Comparison of ENCODE assay signal across 8 cellular contexts in genomic region chr15:99564221-99565030, GRCh38. TPM values are rescaled to one million over a fixed set of nuclear protein-coding genes. Genes with fewer than 3 reads are reported as not detected.
DNase-seq lines count a peak whose midpoint lies in the region; ATAC-seq and TF ChIP-seq lines count a peak whose summit lies in the region.

No MANE protein-coding gene starts in this region.

- H2AFZ ChIP-seq in SK-N-SH (ENCODE audit: low read depth): peak overlapping the region; percentile 93; the same call in 1 of the 2 replicates

- peaks cover 16% of the 10 kb centered on the region for H3K27me3 Mint-ChIP-seq in neural crest cell (ENCODE audit: low read depth)

- POLR2A ChIA-PET in SK-N-SH (lab: Yijun Ruan, JAX): interaction anchor here (1.2 kb wide), 1 partner anchor 57 kb away, joined by 3 read pairs; no protein-coding TSS in a partner anchor

- no peak for TF ChIP-seq RAD21 in SK-N-SH (IDR thresholded peaks at IDR 0.05; ENCODE audit: low read length)

- peaks cover 27% of the 10 kb centered on the region for H4K20me1 ChIP-seq in SK-N-SH (ENCODE audit: insufficient read depth)

- peaks cover 37% of the 10 kb centered on the region for H3K4me1 Mint-ChIP-seq in neural crest cell

- no peaks in the 10 kb centered on the region for H3K27me3 ChIP-seq in SK-N-SH (ENCODE audit: insufficient read depth)
- no peaks in the 10 kb centered on the region; the same call in 1 of the 2 replicates for H3K27me3 ChIP-seq in H7 (ENCODE audit: control insufficient read depth, insufficient read depth, low read length)

- H3K4me3 ChIP-seq in SK-N-SH (ENCODE audit: low read depth in 2 of 2, low read length in 1 of 2) (peak overlapping the region in 1 of 2 experiments; percentile 91; a peak in 2 of 4 replicates), H7 (ENCODE audit: insufficient read depth, low read depth, low read length) (peak overlapping the region; percentile 78), foreskin fibroblast (ENCODE audit: low read depth in 1 of 2, low read length in 2 of 2) (peak overlapping the region; percentile 26 to 37)

- TF ChIP-seq CTCF in SK-N-SH (IDR thresholded peaks at IDR 0.05) (no peak), VCaP (conservative IDR thresholded peaks at IDR 0.05) (no peak), foreskin fibroblast (IDR thresholded peaks at IDR 0.05; ENCODE audit: low read depth, low read length) (no peak), neural crest cell (conservative IDR thresholded peaks at IDR 0.05) (no peak)

- 90% methylated on average over 11 of the region's 11 CpGs for WGBS in SK-N-SH (ENCODE audit: low lambda C conversion rate)

- H3K9me3 ChIP-seq in SK-N-SH: no peaks in the 10 kb centered on the region

- peaks cover 12% of the 10 kb centered on the region for H3F3A ChIP-seq in SK-N-SH (replicated peaks; ENCODE audit: insufficient read depth)

- H3K36me3 Mint-ChIP-seq in neural crest cell (ENCODE audit: low read depth): no peaks in the 10 kb centered on the region

- H3K4me3 Mint-ChIP-seq in neural crest cell: peak overlapping the region; percentile 86

- no peak overlapping the region; the same call in 1 of the 2 replicates for H3K9ac ChIP-seq in SK-N-SH

- H3K27ac ChIP-seq in SK-N-SH (ENCODE audit: low read depth in 2 of 2, low read length in 1 of 2): peak overlapping the region in 1 of 2 experiments; percentile 16; a peak in 1 of 4 replicates
- peak overlapping the region; percentile 97 for H3K27ac ChIP-seq in VCaP

- no peak for TF ChIP-seq EP300 in SK-N-SH (IDR thresholded peaks at IDR 0.05; ENCODE audit: borderline replicate concordance in 1 of 2, low read depth in 1 of 2, low read length in 1 of 2)

- DNase-seq in SK-N-SH: no peak
- peak; percentile 22 for DNase-seq in H7
- DNase-seq in M059J (ENCODE audit: low read depth): peak; percentile 51
- peak; percentile 44 to 68 for DNase-seq in foreskin fibroblast
- DNase-seq in neural crest cell (ENCODE audit: low read depth, low spot score): no peak
- no peak for DNase-seq in OCI-M2 (lab: John Stamatoyannopoulos, UW; ENCODE audit: unreplicated experiment)

- H3K36me3 ChIP-seq in SK-N-SH (replicated peaks in 1 of 2; ENCODE audit: control insufficient read depth in 1 of 2, insufficient read depth in 2 of 2, low read length in 1 of 2) (no peaks in the 10 kb centered on the region), H7 (replicated peaks; ENCODE audit: control insufficient read depth, insufficient read depth, low read length) (no peaks in the 10 kb centered on the region)

- H3K9me2 ChIP-seq in SK-N-SH: no peaks in the 10 kb centered on the region

- no peak for ATAC-seq in SK-N-SH treated with all-trans-retinoic acid at 6 μM for 48 hours

- CTCF ChIA-PET in SK-N-SH (lab: Yijun Ruan, JAX): interaction anchor here (1.8 kb wide), 1 partner anchor 140 kb away, joined by 4 read pairs; no protein-coding TSS in a partner anchor

- no peaks in the 10 kb centered on the region for H3K9me3 Mint-ChIP-seq in neural crest cell

- H3K27ac Mint-ChIP-seq in neural crest cell (ENCODE audit: unreplicated experiment): no peak overlapping the region

- peak overlapping the region; percentile 63; the same call in 1 of the 2 replicates for H3K4me2 ChIP-seq in SK-N-SH

- H3K4me1 ChIP-seq in SK-N-SH (ENCODE audit: control insufficient read depth in 1 of 2, insufficient read depth in 2 of 2, low read depth in 1 of 2, low read length in 1 of 2): peaks cover 8 to 19% of the 10 kb centered on the region in 2 experiments; a peak in 3 of 4 replicates

- peaks cover 31% of the 10 kb centered on the region for H3K79me2 ChIP-seq in SK-N-SH (ENCODE audit: insufficient read depth)

TF ChIP-seq in SK-N-SH, 30 proteins besides CTCF, POLR2A, EP300 and RAD21 (continues in another document):
- TF ChIP-seq NFIC (IDR thresholded peaks at IDR 0.05; ENCODE audit: borderline replicate concordance) (no peak), FOXJ3 (CRISPR knock-in tag; IDR thresholded peaks at IDR 0.05) (no peak), REST (IDR thresholded peaks at IDR 0.05; ENCODE audit: low read depth, low read length) (no peak), MAX (IDR thresholded peaks at IDR 0.05; ENCODE audit: low read depth) (no peak), NRF1 (IDR thresholded peaks at IDR 0.05; ENCODE audit: low read depth, low read length) (no peak), GATA2 (CRISPR knock-in tag; IDR thresholded peaks at IDR 0.05) (no peak), TEAD4 (IDR thresholded peaks at IDR 0.05; ENCODE audit: borderline replicate concordance, insufficient read depth) (no peak), RCOR1 (IDR thresholded peaks at IDR 0.05; ENCODE audit: low read length) (no peak)

TF ChIP-seq in SK-N-SH treated with all-trans-retinoic acid at 6 μM for 48 hours, 23 proteins besides CTCF, POLR2A, EP300 and RAD21:
- no peak for TF ChIP-seq ZNF70 (CRISPR knock-in tag; IDR thresholded peaks at IDR 0.05)
- no peak for TF ChIP-seq CSRNP3 (CRISPR knock-in tag; IDR thresholded peaks at IDR 0.05)
- TF ChIP-seq BACH2 (CRISPR knock-in tag; IDR thresholded peaks at IDR 0.05; ENCODE audit: borderline replicate concordance): no peak
- no peak for TF ChIP-seq TSHZ2 (CRISPR knock-in tag; IDR thresholded peaks at IDR 0.05)
- no peak for TF ChIP-seq TOX (CRISPR knock-in tag; IDR thresholded peaks at IDR 0.05; ENCODE audit: borderline replicate concordance)
- no peak for TF ChIP-seq OSR1 (CRISPR knock-in tag; IDR thresholded peaks at IDR 0.05)
- TF ChIP-seq RARB (CRISPR knock-in tag; IDR thresholded peaks at IDR 0.05): no peak

RNA-seq across cellular contexts. Expression of gene MEF2A, which starts 1.4 kb away (rescaled TPM):
- 20.9 and 27.5 TPM in 2 replicates for polyA plus RNA-seq in SK-N-SH (2012; rRNA removed)
- 22.5 and 22.8 TPM in 2 replicates for polyA plus RNA-seq in SK-N-SH (2012; cell fraction: cytosol; rRNA removed)
- polyA plus RNA-seq in SK-N-SH (2012; cell fraction: nucleus; rRNA removed): 22.5 and 39.7 TPM in 2 replicates
- 13.6 and 19.7 TPM in 2 replicates for total RNA-seq in H7 (2014; rRNA removed; shearing (Covaris generic))
- total RNA-seq in M059J (2014; rRNA removed; shearing (Covaris generic)): 16.4 and 21.0 TPM in 2 replicates
- 21.5 and 25.2 TPM in 2 replicates for total RNA-seq in neural crest cell

Comparison
In these comparisons a context has a peak if more than half of its experiments do, and no peak if none do; other contexts are left out.
1. DNase-seq: peak in H7 (single experiment), M059J (single experiment) and foreskin fibroblast (2 of 2); none in SK-N-SH (single experiment), neural crest cell (single experiment) and OCI-M2 (single experiment).